8 cellular contexts compared by ENCODE assay signal in the genomic region with DNA sequence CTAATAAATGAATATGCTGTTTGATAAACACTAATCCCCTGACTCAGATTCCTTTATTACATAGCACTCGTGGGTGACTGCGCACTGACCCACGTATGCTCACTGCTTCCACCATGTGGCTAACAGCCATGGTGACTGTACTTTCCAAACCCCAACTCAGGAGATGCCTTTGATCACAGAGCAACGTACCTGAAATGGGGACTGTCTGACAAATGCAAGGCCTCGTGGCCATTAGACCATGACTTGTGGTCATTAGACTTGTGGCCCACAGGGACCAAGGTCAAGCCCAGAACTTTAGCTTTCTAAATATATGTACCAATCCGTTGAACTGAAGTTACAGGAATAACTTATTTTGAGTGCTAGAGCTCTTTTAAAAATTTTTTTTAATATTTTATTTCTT. TPM values are rescaled to one million over a fixed set of nuclear protein-coding genes. Genes with fewer than 3 reads are reported as not detected.
DNase-seq lines count a peak whose midpoint lies in the region; ATAC-seq and TF ChIP-seq lines count a peak whose summit lies in the region.

No MANE protein-coding gene starts in this region.

- peak; percentile 33 to 65 (median 42) for TF ChIP-seq CTCF in esophagus squamous epithelium (IDR thresholded peaks at IDR 0.05)

- no peak overlapping the region for H3K9ac ChIP-seq in NT2/D1 (ENCODE audit: insufficient read length, low read depth)

- H3K27me3 ChIP-seq in NT2/D1 (ENCODE audit: insufficient read depth, insufficient read length) (no peaks in the 10 kb centered on the region), esophagus squamous epithelium (no peaks in the 10 kb centered on the region)

- no peak for TF ChIP-seq POLR2A in esophagus squamous epithelium (IDR thresholded peaks at IDR 0.05)

- intact Hi-C loops in esophagus squamous epithelium (cut with DNase I): no loop called here

- H3K36me3 ChIP-seq in NT2/D1 (ENCODE audit: insufficient read depth, insufficient read length, low read length) (no peaks in the 10 kb centered on the region), esophagus squamous epithelium (no peaks in the 10 kb centered on the region)

- ATAC-seq in GM18907 (IDR thresholded peaks at IDR 0.05; ENCODE audit: unreplicated experiment) (peak; percentile 80), HG03135 (IDR thresholded peaks at IDR 0.05; ENCODE audit: unreplicated experiment) (peak; percentile 78)

- no peaks in the 10 kb centered on the region for H3K9me3 ChIP-seq in NT2/D1 (ENCODE audit: insufficient read depth, low read length)
- no peaks in the 10 kb centered on the region for H3K9me3 ChIP-seq in esophagus squamous epithelium

- WGBS in esophagus squamous epithelium, 2 donors: 24 to 35% methylated on average over 6 of the region's 6 CpGs

- H3K27ac ChIP-seq in esophagus squamous epithelium: no peak overlapping the region

- H3K4me1 ChIP-seq in NT2/D1 (ENCODE audit: insufficient read depth, insufficient read length) (peaks cover 2% of the 10 kb centered on the region), esophagus squamous epithelium (no peaks in the 10 kb centered on the region)

- DNase-seq in CD1c-positive myeloid dendritic cell (ENCODE audit: extremely low spot score) (peak; percentile 68), NT2/D1 (ENCODE audit: low read depth, low spot score) (peak; percentile 15), activated T-cell treated with anti-CD3 and anti-CD28 coated beads for 24 hours (ENCODE audit: low read depth) (peak; percentile 62), esophagus squamous epithelium (lab: John Stamatoyannopoulos, UW) (no peak), non-pigmented ciliary epithelial cell (ENCODE audit: low read depth) (peak; percentile 42), NCI-H2029 treated with DMSO at 0.1 percent for 48 hours (lab: John Stamatoyannopoulos, UW) (no peak)

- H3K4me3 ChIP-seq in NT2/D1 (ENCODE audit: insufficient read length, low read depth) (no peak overlapping the region), esophagus squamous epithelium (no peak overlapping the region)

RNA-seq across cellular contexts. Expression of a gene that starts 46.6 kb away (rescaled TPM):
- 10 to 100 TPM in 1 of 4 donors, 1 to 10 TPM in 3; 4.2 to 10.3 (median 8.1) TPM for total RNA-seq in esophagus squamous epithelium

Comparison
In these comparisons a context has a peak if more than half of its experiments do, and no peak if none do; other contexts are left out.
1. DNase-seq: peak in CD1c-positive myeloid dendritic cell (single experiment), NT2/D1 (single experiment), activated T-cell treated with anti-CD3 and anti-CD28 coated beads for 24 hours (single experiment) and non-pigmented ciliary epithelial cell (single experiment); none in esophagus squamous epithelium (single experiment) and NCI-H2029 treated with DMSO at 0.1 percent for 48 hours (single experiment).